In genomic region chr4:182643801-182644311, GRCh38 we compare ENCODE assay signal across 14 cellular contexts.
DNase-seq lines count a peak whose midpoint lies in the region; ATAC-seq and TF ChIP-seq lines count a peak whose summit lies in the region.
"Had no signal": no experiment of that assay in that cellular context is flagged by ENCODE, and none has a peak within 500 bp of the region (broad histone marks: within the 10 kb centered on the region; RNA-seq: fewer than 3 reads in every experiment).

No MANE protein-coding gene starts in this region.

- no peak for ATAC-seq in HG02884 (IDR thresholded peaks at IDR 0.05; ENCODE audit: unreplicated experiment)
- no peak for ATAC-seq in HG03378 (IDR thresholded peaks at IDR 0.05; ENCODE audit: unreplicated experiment)

- H2AK5ac ChIP-seq in mesenchymal stem cell (ENCODE audit: low read length, severe bottlenecking): peak overlapping the region; percentile 69

- H3K9ac ChIP-seq in mesenchymal stem cell (ENCODE audit: low read length): peak overlapping the region; percentile 37
- H3K9ac ChIP-seq: parathyroid adenoma had no signal

- peaks cover 8% of the 10 kb centered on the region for H3K9me3 ChIP-seq in mesenchymal stem cell (ENCODE audit: control insufficient read depth, low read length)

- H3K4ac ChIP-seq in mesenchymal stem cell (ENCODE audit: low read depth in 1 of 2, low read length in 2 of 2): no peak overlapping the region

- H4K8ac ChIP-seq in mesenchymal stem cell (ENCODE audit: low read length): peak overlapping the region; percentile 71

- peak; percentile 90 for DNase-seq in AG10803 (ENCODE audit: low read depth)
- peak; percentile 78 for DNase-seq in LHCN-M2 (ENCODE audit: low read depth)
- DNase-seq in dedifferentiated amniotic fluid mesenchymal stem cell (ENCODE audit: extremely low spot score): peak; percentile 68
- DNase-seq in mesenchymal stem cell: peak; percentile 48
- no peak for DNase-seq in posterior vena cava (ENCODE audit: low spot score)
- DNase-seq in NCI-H82 (lab: John Stamatoyannopoulos, UW): no peak
- DNase-seq: activated CD4-positive, CD25-positive, alpha-beta regulatory T cell treated with anti-CD3 and anti-CD28 coated beads, Interleukin-2, amount 50 U/mL, for 72 hours; activated effector memory CD4-positive, alpha-beta T cell treated with anti-CD3 and anti-CD28 coated beads, Interleukin-2, amount 50 U/mL, for 16 hours; effector CD4-positive, alpha-beta T cell; kidney; NCI-H1930 had no signal

- H2BK12ac ChIP-seq in mesenchymal stem cell (ENCODE audit: low read length in 2 of 2): peak overlapping the region; percentile 28 to 78

- H3K36me3 ChIP-seq in mesenchymal stem cell (ENCODE audit: control insufficient read depth in 1 of 2, insufficient read depth in 2 of 2, low read depth in 1 of 2, low read length in 2 of 2): no peaks in the 10 kb centered on the region

- no peaks in the 10 kb centered on the region for H3K27me3 ChIP-seq in mesenchymal stem cell (ENCODE audit: control insufficient read depth in 1 of 2, insufficient read depth in 1 of 2, low read length in 2 of 2)

- H3K4me2 ChIP-seq in mesenchymal stem cell (ENCODE audit: low read length, poor library complexity, severe bottlenecking): peak overlapping the region; percentile 62

- peak overlapping the region in 1 of 2 experiments; percentile 91 for H3K14ac ChIP-seq in mesenchymal stem cell (ENCODE audit: low read length in 2 of 2)

- no peak; the same call in 1 of the 2 replicates for TF ChIP-seq CTCF in AG10803 (conservative IDR thresholded peaks at IDR 0.05; ENCODE audit: low read length)

- H3K79me1 ChIP-seq in mesenchymal stem cell (replicated peaks; ENCODE audit: low read length, poor library complexity, severe bottlenecking): peaks cover 4% of the 10 kb centered on the region

- no peak overlapping the region for H3K4me3 ChIP-seq in AG10803 (ENCODE audit: low read length)
- no peak overlapping the region for H3K4me3 ChIP-seq in mesenchymal stem cell (ENCODE audit: insufficient read depth in 1 of 2, low read depth in 1 of 2, low read length in 2 of 2)

- 52% methylated on average over 3 of the region's 3 CpGs for WGBS in mesenchymal stem cell

- H3K27ac ChIP-seq in mesenchymal stem cell (ENCODE audit: low read length, poor library complexity, severe bottlenecking): peak overlapping the region; percentile 97
- H3K27ac ChIP-seq: parathyroid adenoma had no signal

- peak overlapping the region; percentile 24 for H2BK5ac ChIP-seq in mesenchymal stem cell (ENCODE audit: low read depth, low read length, poor library complexity, severe bottlenecking)

- intact Hi-C loops in posterior vena cava (cut with DNase I): no loop called here

- H3K23ac ChIP-seq in mesenchymal stem cell (ENCODE audit: low read length in 2 of 2): no peak overlapping the region

- H2BK120ac ChIP-seq in mesenchymal stem cell (ENCODE audit: low read depth, low read length): no peak overlapping the region

- H2AFZ ChIP-seq in mesenchymal stem cell (ENCODE audit: low read depth, low read length): peak overlapping the region; percentile 71
- H2AFZ ChIP-seq: parathyroid adenoma had no signal

- no peak overlapping the region for H4K91ac ChIP-seq in mesenchymal stem cell (ENCODE audit: low read length)

- no peak overlapping the region for H2BK15ac ChIP-seq in mesenchymal stem cell (ENCODE audit: low read depth, poor library complexity, severe bottlenecking)

- peak overlapping the region in 1 of 2 experiments; percentile 24 for H3K18ac ChIP-seq in mesenchymal stem cell (ENCODE audit: low read depth in 1 of 2, low read length in 2 of 2)

- peaks cover 3% of the 10 kb centered on the region for H3K4me1 ChIP-seq in mesenchymal stem cell (ENCODE audit: control insufficient read depth, insufficient read depth, low read depth, low read length)
- H3K4me1 ChIP-seq: parathyroid adenoma had no signal

Comparison
In these comparisons a context has a peak if more than half of its experiments do, and no peak if none do; other contexts are left out.
1. DNase-seq: peak in AG10803 (single experiment), LHCN-M2 (single experiment), dedifferentiated amniotic fluid mesenchymal stem cell (single experiment) and mesenchymal stem cell (single experiment); none in posterior vena cava (single experiment) and NCI-H82 (single experiment).